8 cellular contexts compared by ENCODE assay signal in the genomic region with DNA sequence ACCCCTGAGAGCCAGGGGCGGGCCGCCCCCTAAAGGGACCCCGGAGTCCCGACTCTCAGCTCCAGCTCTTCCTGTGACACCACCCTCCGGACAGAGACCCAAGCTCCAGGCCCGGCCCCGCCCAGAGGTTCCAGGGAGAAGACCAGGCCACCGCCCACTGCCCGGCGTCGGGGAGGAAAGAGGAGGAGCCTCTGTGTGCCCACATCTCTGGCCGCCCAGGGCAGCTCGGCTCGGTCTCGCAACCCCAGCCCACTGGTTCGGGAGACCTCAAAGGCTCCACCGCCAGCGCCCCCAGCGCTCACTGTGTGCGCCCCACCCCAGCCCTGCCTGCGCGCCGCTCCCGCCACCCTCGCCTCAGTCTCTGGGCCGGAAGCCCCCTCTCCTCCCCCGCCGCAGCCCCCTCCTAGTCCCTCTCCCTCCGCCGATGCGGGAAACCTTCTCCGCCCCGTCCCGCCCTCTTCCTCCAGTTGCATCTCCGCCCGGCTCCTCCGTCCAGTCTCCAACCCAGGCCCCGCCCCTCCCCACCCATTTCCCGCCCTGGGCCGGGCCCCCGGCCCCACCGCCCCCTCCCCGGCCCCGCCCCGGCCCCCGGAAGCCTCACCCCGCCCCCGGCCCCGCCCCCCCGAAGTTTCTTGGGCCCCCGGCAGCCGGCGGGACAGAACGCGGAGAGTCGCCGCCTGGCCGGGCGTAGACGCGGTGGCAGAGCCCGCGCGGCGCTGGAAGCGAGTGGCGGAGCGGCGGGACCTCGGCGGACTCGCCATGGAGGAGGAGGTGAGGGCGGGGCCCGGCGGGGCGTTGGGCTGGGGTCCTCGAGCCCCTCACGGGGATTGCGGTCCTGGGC. TPM values are rescaled to one million over a fixed set of nuclear protein-coding genes. Genes with fewer than 3 reads are reported as not detected.
A peak's percentile ranks its signal among the peaks of the same experiment; 100 is the strongest.
DNase-seq lines count a peak whose midpoint lies in the region; ATAC-seq, FAIRE-seq and TF ChIP-seq lines count a peak whose summit lies in the region.

A gene with protein sequence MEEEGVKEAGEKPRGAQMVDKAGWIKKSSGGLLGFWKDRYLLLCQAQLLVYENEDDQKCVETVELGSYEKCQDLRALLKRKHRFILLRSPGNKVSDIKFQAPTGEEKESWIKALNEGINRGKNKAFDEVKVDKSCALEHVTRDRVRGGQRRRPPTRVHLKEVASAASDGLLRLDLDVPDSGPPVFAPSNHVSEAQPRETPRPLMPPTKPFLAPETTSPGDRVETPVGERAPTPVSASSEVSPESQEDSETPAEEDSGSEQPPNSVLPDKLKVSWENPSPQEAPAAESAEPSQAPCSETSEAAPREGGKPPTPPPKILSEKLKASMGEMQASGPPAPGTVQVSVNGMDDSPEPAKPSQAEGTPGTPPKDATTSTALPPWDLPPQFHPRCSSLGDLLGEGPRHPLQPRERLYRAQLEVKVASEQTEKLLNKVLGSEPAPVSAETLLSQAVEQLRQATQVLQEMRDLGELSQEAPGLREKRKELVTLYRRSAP (plus strand): TSS at position 658 of the 841 bp plus-strand sequence. CDS start 102 bp downstream, at position 760.

- H3F3A ChIP-seq in neural progenitor cell (ENCODE audit: low read depth) = peaks cover 17% of the 10 kb centered on the region

- no peaks in the 10 kb centered on the region for H3K9me3 Mint-ChIP-seq in neural progenitor cell

- H3K9ac ChIP-seq in neural progenitor cell (peak within 1 kb of the TSS; percentile 65), stomach smooth muscle (ENCODE audit: low read length in 2 of 2) (peak within 1 kb of the TSS; percentile 92 to 97)

- peaks cover 7% of the 10 kb centered on the region for H3K36me3 Mint-ChIP-seq in neural progenitor cell

- H3K4me1 ChIP-seq in SJCRH30 (peaks cover 20% of the 10 kb centered on the region), foreskin keratinocyte (peaks cover 15% of the 10 kb centered on the region), neural progenitor cell (peaks cover 36% of the 10 kb centered on the region), stomach smooth muscle (ENCODE audit: control insufficient read depth, insufficient read depth, low read length) (peaks cover 45% of the 10 kb centered on the region)

- H3K9me3 ChIP-seq in MG63 (no peaks in the 10 kb centered on the region), SJCRH30 (replicated peaks) (no peaks in the 10 kb centered on the region), neural progenitor cell (ENCODE audit: low read depth) (no peaks in the 10 kb centered on the region), stomach smooth muscle (ENCODE audit: control insufficient read depth in 2 of 2, low read length in 2 of 2) (no peaks in the 10 kb centered on the region)

- H3K27ac Mint-ChIP-seq in neural progenitor cell = peak within 1 kb of the TSS; percentile 78

- H3K79me2 ChIP-seq in neural progenitor cell (ENCODE audit: low read depth) = peaks cover 44% of the 10 kb centered on the region

- peak within 1 kb of the TSS; percentile 74 for H3K27ac ChIP-seq in SJCRH30
- peak within 1 kb of the TSS; percentile 55 for H3K27ac ChIP-seq in foreskin keratinocyte
- peak within 1 kb of the TSS; percentile 49 for H3K27ac ChIP-seq in neural progenitor cell
- H3K27ac ChIP-seq in stomach smooth muscle (ENCODE audit: low read length) = peak within 1 kb of the TSS; percentile 91

- H3K36me3 ChIP-seq in MG63 (peaks cover 2% of the 10 kb centered on the region; the same call in 1 of the 2 replicates), SJCRH30 (no peaks in the 10 kb centered on the region), neural progenitor cell (no peaks in the 10 kb centered on the region), stomach smooth muscle (ENCODE audit: control insufficient read depth in 2 of 2, insufficient read depth in 2 of 2, low read length in 2 of 2) (no peaks in the 10 kb centered on the region)

- H3K4me3 ChIP-seq in MG63 (peak within 1 kb of the TSS; percentile 97), SJCRH30 (peak within 1 kb of the TSS; percentile 99), neural progenitor cell (peak within 1 kb of the TSS; percentile 73), stomach smooth muscle (ENCODE audit: low read length in 2 of 2) (peak within 1 kb of the TSS; percentile 96 to 97)

- peak; percentile 96 for TF ChIP-seq POLR2A in H54 (IDR thresholded peaks at IDR 0.05; ENCODE audit: low read depth, low read length)

- peak within 1 kb of the TSS; percentile 83 for H3K4me2 ChIP-seq in neural progenitor cell

- peak; percentile 85 for ATAC-seq in foreskin keratinocyte

- FAIRE-seq in H54 (lab: Jason Lieb, UNC) = no peak

- no peak for TF ChIP-seq CTCF in foreskin keratinocyte (conservative IDR thresholded peaks at IDR 0.05)
- peak; percentile 39 for TF ChIP-seq CTCF in neural progenitor cell (IDR thresholded peaks at IDR 0.05)

- H3K27me3 Mint-ChIP-seq in neural progenitor cell (ENCODE audit: insufficient read depth, low read depth) = peaks cover 13% of the 10 kb centered on the region

- H4K20me1 ChIP-seq in neural progenitor cell (ENCODE audit: low read depth) = peaks cover 36% of the 10 kb centered on the region

- H3K4me3 Mint-ChIP-seq in neural progenitor cell = peak within 1 kb of the TSS; percentile 96

- H3K27me3 ChIP-seq in MG63 (no peaks in the 10 kb centered on the region), SJCRH30 (no peaks in the 10 kb centered on the region), foreskin keratinocyte (no peaks in the 10 kb centered on the region), neural progenitor cell (no peaks in the 10 kb centered on the region), stomach smooth muscle (ENCODE audit: control insufficient read depth in 1 of 2, insufficient read depth in 2 of 2, low read length in 2 of 2) (no peaks in the 10 kb centered on the region)

- peak; percentile 94 for DNase-seq in ELR (ENCODE audit: low read depth)
- DNase-seq in H54 (ENCODE audit: insufficient read length, low spot score) = peak; percentile 83
- peak; percentile 98 for DNase-seq in MG63
- DNase-seq in SJCRH30 = peak; percentile 97 to 98
- peak; percentile 81 for DNase-seq in activated gamma-delta T cell treated with anti-CD3 and anti-CD28 coated beads, Interleukin-2, amount 50 U/mL, for 16 hours (ENCODE audit: low read depth)
- peak; percentile 54 to 77 for DNase-seq in foreskin keratinocyte
- DNase-seq in neural progenitor cell (ENCODE audit: low spot score) = peak; percentile 98

- H3K4me1 Mint-ChIP-seq in neural progenitor cell = peaks cover 49% of the 10 kb centered on the region

- H2AFZ ChIP-seq in neural progenitor cell (replicated peaks) = peak within 1 kb of the TSS; percentile 20

RNA-seq across cellular contexts. Expression of the gene that starts here (rescaled TPM):
- 10.9 and 25.0 TPM in 2 replicates for total RNA-seq in MG63 (2014; rRNA removed; shearing (Covaris generic); ENCODE audit: low replicate concordance)
- total RNA-seq in SJCRH30 (2014; rRNA removed; shearing (Covaris generic)) = 26.7 and 28.5 TPM in 2 replicates
- total RNA-seq in foreskin keratinocyte = 16.6 and 21.9 TPM in 2 replicates
- 11.3 and 14.2 TPM in 2 replicates for polyA plus RNA-seq in foreskin keratinocyte
- total RNA-seq in neural progenitor cell (ENCODE audit: low replicate concordance) = 7.7 and 15.7 TPM in 2 replicates

Comparison
In these comparisons a context has a peak if more than half of its experiments do, and no peak if none do; other contexts are left out.
1. Peak in every context shown above with its lines: DNase-seq, ATAC-seq, H3K4me3 ChIP-seq and H3K27ac ChIP-seq.